In genomic region chr1:154373777-154374352, GRCh38 we compare ENCODE assay signal across 7 cellular contexts. TPM values are rescaled to one million over a fixed set of nuclear protein-coding genes. Genes with fewer than 3 reads are reported as not detected.
"Had no signal": no experiment of that assay in that cellular context is flagged by ENCODE, and none has a peak within 500 bp of the region (broad histone marks: within the 10 kb centered on the region; RNA-seq: fewer than 3 reads in every experiment).

No MANE protein-coding gene starts in this region.

RNA-seq across cellular contexts. Expression of gene AQP10, which starts 53.0 kb away (rescaled TPM):
- total RNA-seq: dermis microvascular lymphatic vessel endothelial cell, esophagus squamous epithelium, kidney epithelial cell, sciatic nerve, smooth muscle cell, transverse colon, vagina had no signal
